Comparison of ENCODE assay signal across 8 cellular contexts in the genomic region with DNA sequence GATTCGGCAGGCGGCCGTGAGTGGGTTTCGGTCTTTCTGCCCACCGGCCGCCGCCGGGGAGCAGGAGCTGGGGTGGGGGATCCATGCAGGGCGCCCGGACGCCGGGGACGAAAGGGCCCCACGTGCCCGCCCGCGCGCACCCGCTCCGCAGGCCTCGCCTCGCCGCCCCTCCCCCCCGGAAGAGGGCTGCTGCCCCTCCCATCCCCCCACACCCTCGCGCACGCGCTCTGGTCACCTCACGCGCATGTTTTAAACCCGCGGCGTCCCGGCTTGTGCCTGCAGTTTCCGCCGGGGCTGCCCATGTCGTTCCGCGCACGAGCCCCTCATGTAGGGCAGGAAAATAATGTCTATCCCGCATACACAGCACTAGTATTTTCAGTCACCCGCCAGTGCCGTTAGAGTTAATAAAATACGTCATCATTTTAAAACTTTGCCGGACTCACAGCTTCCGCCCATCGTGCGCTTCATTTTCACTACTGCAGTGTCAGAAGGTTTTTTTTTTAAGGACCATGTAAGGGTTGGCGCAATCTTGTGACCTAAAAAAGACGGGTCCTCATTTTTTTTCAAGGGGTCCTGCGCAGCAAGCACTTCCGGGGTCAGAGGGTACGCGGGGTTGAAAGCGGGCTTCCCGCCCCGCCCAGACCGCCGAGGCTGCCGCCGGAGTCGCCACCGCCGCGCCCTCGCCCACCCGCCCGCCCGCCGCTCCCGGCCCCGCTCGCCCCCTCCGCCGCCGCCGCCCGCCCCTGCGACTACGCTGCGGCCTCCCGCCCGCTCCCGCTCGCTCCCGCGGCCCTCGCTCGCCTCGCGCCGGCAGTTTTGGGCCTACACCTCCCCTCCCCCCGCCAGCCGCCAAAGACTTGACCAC. TPM values are rescaled to one million over a fixed set of nuclear protein-coding genes. Genes with fewer than 3 reads are reported as not detected.
DNase-seq lines count a peak whose midpoint lies in the region; ATAC-seq and TF ChIP-seq lines count a peak whose summit lies in the region.

A gene (plus strand): TSS at position 640 of the 865 bp plus-strand sequence. CDS start 267 bp downstream, outside the sequence.

- H3K27me3 ChIP-seq in breast epithelium (no peaks in the 10 kb centered on the region), iPS-20b (ENCODE audit: insufficient read depth, low read length) (no peaks in the 10 kb centered on the region), skeletal muscle tissue (ENCODE audit: control insufficient read depth in 3 of 3, insufficient read depth in 3 of 3, low read length in 3 of 3) (no peaks in the 10 kb centered on the region)

- H3K36me3 ChIP-seq in breast epithelium (no peaks in the 10 kb centered on the region), iPS-20b (ENCODE audit: insufficient read depth, low read depth, low read length) (peaks cover 41% of the 10 kb centered on the region), skeletal muscle tissue (ENCODE audit: control insufficient read depth in 3 of 3, insufficient read depth in 3 of 3, low read length in 3 of 3) (peaks cover 21 to 25% (median 23%) of the 10 kb centered on the region in 3 donors)

- H3K9me3 ChIP-seq in breast epithelium = no peaks in the 10 kb centered on the region
- H3K9me3 ChIP-seq in iPS-20b (ENCODE audit: insufficient read depth, low read depth, low read length) = no peaks in the 10 kb centered on the region
- H3K9me3 ChIP-seq in skeletal muscle tissue (ENCODE audit: control insufficient read depth in 3 of 3, low read length in 3 of 3) = no peaks in the 10 kb centered on the region

- H3K4me3 ChIP-seq in WI38 (ENCODE audit: low read depth, low read length) (peak within 1 kb of the TSS; percentile 97), breast epithelium (peak within 1 kb of the TSS; percentile 77 to 90 (median 87)), iPS-20b (ENCODE audit: low read length) (peak within 1 kb of the TSS; percentile 94), skeletal muscle tissue (ENCODE audit: low read length in 3 of 3) (peak within 1 kb of the TSS; percentile 98)

- intact Hi-C loops in breast epithelium (cut with DNase I; ENCODE audit: low total_unique reads) = loop anchor here (1.0 kb wide), 1 partner anchor 55 kb away; no protein-coding TSS in a partner anchor

- no peak for TF ChIP-seq CTCF in WI38 (IDR thresholded peaks at IDR 0.05; ENCODE audit: low read depth, low read length)
- no peak for TF ChIP-seq CTCF in breast epithelium (IDR thresholded peaks at IDR 0.05)

- H3K9ac ChIP-seq in iPS-20b (ENCODE audit: low read depth, low read length) = peak within 1 kb of the TSS; percentile 100
- H3K9ac ChIP-seq in skeletal muscle tissue (ENCODE audit: low read depth in 1 of 3, low read length in 3 of 3) = peak within 1 kb of the TSS; percentile 100

- H3K27ac ChIP-seq in breast epithelium = peak within 1 kb of the TSS; percentile 100
- H3K27ac ChIP-seq in iPS-20b (ENCODE audit: low read length) = peak within 1 kb of the TSS; percentile 100
- H3K27ac ChIP-seq in skeletal muscle tissue (ENCODE audit: low read depth, low read length) = peak within 1 kb of the TSS; percentile 100

- peak; percentile 89 for TF ChIP-seq POLR2A in GM18951 (IDR thresholded peaks at IDR 0.05; ENCODE audit: extremely low read depth, insufficient read depth, insufficient read length)
- peak; percentile 62 for TF ChIP-seq POLR2A in breast epithelium (IDR thresholded peaks at IDR 0.05)

- DNase-seq in ACHN = peak; percentile 93
- peak; percentile 93 for DNase-seq in NCI-H345 (lab: John Stamatoyannopoulos, UW)
- DNase-seq in breast epithelium (ENCODE audit: low spot score in 2 of 2) = peak; percentile 92 to 96

- H3K4me1 ChIP-seq in breast epithelium (peaks cover 0 to 15% of the 10 kb centered on the region in 2 donors), iPS-20b (ENCODE audit: insufficient read depth, low read length) (peaks cover 26% of the 10 kb centered on the region), skeletal muscle tissue (ENCODE audit: control insufficient read depth in 3 of 3, insufficient read depth in 3 of 3, low read length in 3 of 3) (peaks cover 30 to 47% (median 31%) of the 10 kb centered on the region in 3 donors)

- ATAC-seq in HG03175 (IDR thresholded peaks at IDR 0.05; ENCODE audit: unreplicated experiment) = peak; percentile 36

- in situ Hi-C loops in ACHN (cut with HindIII; ENCODE audit: low pct_ligation_motif_present, low pct_unique_long_range_greater_than_20kb, low sequenced_read_pairs) = no loop called here
- in situ Hi-C loops in GM18951 (cut with MboI; ENCODE audit: low sequenced_read_pairs, unreplicated experiment) = no loop called here

RNA-seq across cellular contexts. Expression of the gene that starts here (rescaled TPM):
- total RNA-seq in breast epithelium (100 to 1,000 TPM; 121 to 210 (median 145) TPM), skeletal muscle tissue (45.4 TPM)

Comparison
In these comparisons a context has a peak if more than half of its experiments do, and no peak if none do; other contexts are left out.
1. Peak in every context shown above with its lines: DNase-seq, ATAC-seq, H3K4me3 ChIP-seq and H3K27ac ChIP-seq.